Comparison of ENCODE assay signal across 1 cellular context in genomic region chr16:84243732-84244131, GRCh38.
A peak's percentile ranks its signal among the peaks of the same experiment; 100 is the strongest.
TF ChIP-seq lines count a peak whose summit lies in the region.

No MANE protein-coding gene starts in this region.

TF ChIP-seq in K562, 482 proteins besides CTCF, POLR2A, EP300 and RAD21:
- TF ChIP-seq E4F1 (CRISPR knock-in tag; IDR thresholded peaks at IDR 0.05; ENCODE audit: borderline replicate concordance) = no peak
- TF ChIP-seq TAF15 (IDR thresholded peaks at IDR 0.05; ENCODE audit: low read depth, low read length) = no peak
- peak; percentile 10 for TF ChIP-seq FOS (IDR thresholded peaks at IDR 0.05; ENCODE audit: extremely low read depth, insufficient read length)
- peak; percentile 34 for TF ChIP-seq NFYB (IDR thresholded peaks at IDR 0.05; ENCODE audit: extremely low read depth, insufficient read length)
- TF ChIP-seq ARID1B (IDR thresholded peaks at IDR 0.05) = no peak
- no peak for TF ChIP-seq CREB1 (IDR thresholded peaks at IDR 0.05)
- TF ChIP-seq CREB1 (CRISPR knock-in tag; IDR thresholded peaks at IDR 0.05) = no peak
- no peak for TF ChIP-seq NCOA4 (IDR thresholded peaks at IDR 0.05; ENCODE audit: partially characterized antibody)
- TF ChIP-seq ZNF764 (CRISPR knock-in tag; IDR thresholded peaks at IDR 0.05; ENCODE audit: low read depth) = no peak
- TF ChIP-seq NBN (IDR thresholded peaks at IDR 0.05; ENCODE audit: low read depth) = no peak
- no peak for TF ChIP-seq CBX1 (IDR thresholded peaks at IDR 0.05; ENCODE audit: low read depth)
- no peak for TF ChIP-seq ZNF586 (CRISPR knock-in tag; conservative IDR thresholded peaks at IDR 0.05)
- no peak for TF ChIP-seq TAF7 (tag; IDR thresholded peaks at IDR 0.05)
- no peak for TF ChIP-seq NCOA2 (IDR thresholded peaks at IDR 0.05; ENCODE audit: partially characterized antibody in 2 of 2)
- no peak for TF ChIP-seq RB1 (IDR thresholded peaks at IDR 0.05; ENCODE audit: low read depth)
- TF ChIP-seq TEAD2 (tag; IDR thresholded peaks at IDR 0.05) = no peak
- no peak for TF ChIP-seq SETDB1 (IDR thresholded peaks at IDR 0.05; ENCODE audit: low read length)
- TF ChIP-seq ZBTB43 (CRISPR knock-in tag; IDR thresholded peaks at IDR 0.05) = no peak
- TF ChIP-seq SMAD2 (IDR thresholded peaks at IDR 0.05; ENCODE audit: low read depth, low read length) = no peak
- TF ChIP-seq ZNF316 (IDR thresholded peaks at IDR 0.05) = no peak
- TF ChIP-seq CBX3 (IDR thresholded peaks at IDR 0.05; ENCODE audit: borderline replicate concordance in 1 of 2, low read length in 2 of 2) = peak in 1 of 2 experiments; percentile 31; a peak in 1 of 3 replicates
- no peak for TF ChIP-seq TAL1 (IDR thresholded peaks at IDR 0.05)
- no peak for TF ChIP-seq ZNF121 (CRISPR knock-in tag; conservative IDR thresholded peaks at IDR 0.05)
- TF ChIP-seq MTA1 (IDR thresholded peaks at IDR 0.05; ENCODE audit: borderline replicate concordance) = no peak
- TF ChIP-seq, protein P1, sequence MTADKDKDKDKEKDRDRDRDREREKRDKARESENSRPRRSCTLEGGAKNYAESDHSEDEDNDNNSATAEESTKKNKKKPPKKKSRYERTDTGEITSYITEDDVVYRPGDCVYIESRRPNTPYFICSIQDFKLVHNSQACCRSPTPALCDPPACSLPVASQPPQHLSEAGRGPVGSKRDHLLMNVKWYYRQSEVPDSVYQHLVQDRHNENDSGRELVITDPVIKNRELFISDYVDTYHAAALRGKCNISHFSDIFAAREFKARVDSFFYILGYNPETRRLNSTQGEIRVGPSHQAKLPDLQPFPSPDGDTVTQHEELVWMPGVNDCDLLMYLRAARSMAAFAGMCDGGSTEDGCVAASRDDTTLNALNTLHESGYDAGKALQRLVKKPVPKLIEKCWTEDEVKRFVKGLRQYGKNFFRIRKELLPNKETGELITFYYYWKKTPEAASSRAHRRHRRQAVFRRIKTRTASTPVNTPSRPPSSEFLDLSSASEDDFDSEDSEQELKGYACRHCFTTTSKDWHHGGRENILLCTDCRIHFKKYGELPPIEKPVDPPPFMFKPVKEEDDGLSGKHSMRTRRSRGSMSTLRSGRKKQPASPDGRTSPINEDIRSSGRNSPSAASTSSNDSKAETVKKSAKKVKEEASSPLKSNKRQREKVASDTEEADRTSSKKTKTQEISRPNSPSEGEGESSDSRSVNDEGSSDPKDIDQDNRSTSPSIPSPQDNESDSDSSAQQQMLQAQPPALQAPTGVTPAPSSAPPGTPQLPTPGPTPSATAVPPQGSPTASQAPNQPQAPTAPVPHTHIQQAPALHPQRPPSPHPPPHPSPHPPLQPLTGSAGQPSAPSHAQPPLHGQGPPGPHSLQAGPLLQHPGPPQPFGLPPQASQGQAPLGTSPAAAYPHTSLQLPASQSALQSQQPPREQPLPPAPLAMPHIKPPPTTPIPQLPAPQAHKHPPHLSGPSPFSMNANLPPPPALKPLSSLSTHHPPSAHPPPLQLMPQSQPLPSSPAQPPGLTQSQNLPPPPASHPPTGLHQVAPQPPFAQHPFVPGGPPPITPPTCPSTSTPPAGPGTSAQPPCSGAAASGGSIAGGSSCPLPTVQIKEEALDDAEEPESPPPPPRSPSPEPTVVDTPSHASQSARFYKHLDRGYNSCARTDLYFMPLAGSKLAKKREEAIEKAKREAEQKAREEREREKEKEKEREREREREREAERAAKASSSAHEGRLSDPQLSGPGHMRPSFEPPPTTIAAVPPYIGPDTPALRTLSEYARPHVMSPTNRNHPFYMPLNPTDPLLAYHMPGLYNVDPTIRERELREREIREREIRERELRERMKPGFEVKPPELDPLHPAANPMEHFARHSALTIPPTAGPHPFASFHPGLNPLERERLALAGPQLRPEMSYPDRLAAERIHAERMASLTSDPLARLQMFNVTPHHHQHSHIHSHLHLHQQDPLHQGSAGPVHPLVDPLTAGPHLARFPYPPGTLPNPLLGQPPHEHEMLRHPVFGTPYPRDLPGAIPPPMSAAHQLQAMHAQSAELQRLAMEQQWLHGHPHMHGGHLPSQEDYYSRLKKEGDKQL (CRISPR knock-in tag; IDR thresholded peaks at IDR 0.05; ENCODE audit: borderline replicate concordance) = no peak
- no peak for TF ChIP-seq HOMEZ (CRISPR knock-in tag; IDR thresholded peaks at IDR 0.05)
- TF ChIP-seq ASH1L (IDR thresholded peaks at IDR 0.05; ENCODE audit: borderline replicate concordance, low read depth, partially characterized antibody) = peak; percentile 70
- TF ChIP-seq HMG20A (CRISPR knock-in tag; conservative IDR thresholded peaks at IDR 0.05) = no peak
- TF ChIP-seq MIER1 (IDR thresholded peaks at IDR 0.05; ENCODE audit: low read depth) = no peak
- TF ChIP-seq ZNF395 (CRISPR knock-in tag; IDR thresholded peaks at IDR 0.05) = no peak
- TF ChIP-seq EHMT2 (IDR thresholded peaks at IDR 0.05) = peak; percentile 39; the same call in 1 of the 2 replicates
- no peak for TF ChIP-seq SIN3A (IDR thresholded peaks at IDR 0.05; ENCODE audit: borderline replicate concordance in 2 of 2, control insufficient read depth in 1 of 2, low read depth in 2 of 2, low read length in 2 of 2)
- no peak for TF ChIP-seq ELK3 (CRISPR knock-in tag; IDR thresholded peaks at IDR 0.05)
- TF ChIP-seq MBD2 (IDR thresholded peaks at IDR 0.05; ENCODE audit: borderline replicate concordance, low read depth) = peak; percentile 60; the same call in 1 of the 2 replicates
- TF ChIP-seq, protein P2, sequence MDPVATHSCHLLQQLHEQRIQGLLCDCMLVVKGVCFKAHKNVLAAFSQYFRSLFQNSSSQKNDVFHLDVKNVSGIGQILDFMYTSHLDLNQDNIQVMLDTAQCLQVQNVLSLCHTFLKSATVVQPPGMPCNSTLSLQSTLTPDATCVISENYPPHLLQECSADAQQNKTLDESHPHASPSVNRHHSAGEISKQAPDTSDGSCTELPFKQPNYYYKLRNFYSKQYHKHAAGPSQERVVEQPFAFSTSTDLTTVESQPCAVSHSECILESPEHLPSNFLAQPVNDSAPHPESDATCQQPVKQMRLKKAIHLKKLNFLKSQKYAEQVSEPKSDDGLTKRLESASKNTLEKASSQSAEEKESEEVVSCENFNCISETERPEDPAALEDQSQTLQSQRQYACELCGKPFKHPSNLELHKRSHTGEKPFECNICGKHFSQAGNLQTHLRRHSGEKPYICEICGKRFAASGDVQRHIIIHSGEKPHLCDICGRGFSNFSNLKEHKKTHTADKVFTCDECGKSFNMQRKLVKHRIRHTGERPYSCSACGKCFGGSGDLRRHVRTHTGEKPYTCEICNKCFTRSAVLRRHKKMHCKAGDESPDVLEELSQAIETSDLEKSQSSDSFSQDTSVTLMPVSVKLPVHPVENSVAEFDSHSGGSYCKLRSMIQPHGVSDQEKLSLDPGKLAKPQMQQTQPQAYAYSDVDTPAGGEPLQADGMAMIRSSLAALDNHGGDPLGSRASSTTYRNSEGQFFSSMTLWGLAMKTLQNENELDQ (CRISPR knock-in tag; IDR thresholded peaks at IDR 0.05; ENCODE audit: borderline replicate concordance) = no peak
- no peak for TF ChIP-seq NCOA6 (IDR thresholded peaks at IDR 0.05)
- no peak for TF ChIP-seq RAD51 (IDR thresholded peaks at IDR 0.05; ENCODE audit: borderline replicate concordance, low read depth)
- TF ChIP-seq NR2C2 (CRISPR knock-in tag; IDR thresholded peaks at IDR 0.05) = no peak
- TF ChIP-seq NR2C2 (tag; IDR thresholded peaks at IDR 0.05) = no peak
- no peak for TF ChIP-seq SMARCB1 (IDR thresholded peaks at IDR 0.05; ENCODE audit: insufficient read length, low read depth)
- no peak for TF ChIP-seq PHF21A (IDR thresholded peaks at IDR 0.05; ENCODE audit: borderline replicate concordance, low read depth)
- no peak for TF ChIP-seq FOXK1 (CRISPR knock-in tag; IDR thresholded peaks at IDR 0.05; ENCODE audit: borderline replicate concordance)
- TF ChIP-seq ZNF184 (CRISPR knock-in tag; IDR thresholded peaks at IDR 0.05) = no peak
- TF ChIP-seq ZSCAN32 (CRISPR knock-in tag; IDR thresholded peaks at IDR 0.05) = no peak
- no peak for TF ChIP-seq HMG20B (CRISPR knock-in tag; IDR thresholded peaks at IDR 0.05)
- no peak for TF ChIP-seq HNRNPLL (IDR thresholded peaks at IDR 0.05; ENCODE audit: low read depth, low read length, poor library complexity, severe bottlenecking)
